In the genomic region with DNA sequence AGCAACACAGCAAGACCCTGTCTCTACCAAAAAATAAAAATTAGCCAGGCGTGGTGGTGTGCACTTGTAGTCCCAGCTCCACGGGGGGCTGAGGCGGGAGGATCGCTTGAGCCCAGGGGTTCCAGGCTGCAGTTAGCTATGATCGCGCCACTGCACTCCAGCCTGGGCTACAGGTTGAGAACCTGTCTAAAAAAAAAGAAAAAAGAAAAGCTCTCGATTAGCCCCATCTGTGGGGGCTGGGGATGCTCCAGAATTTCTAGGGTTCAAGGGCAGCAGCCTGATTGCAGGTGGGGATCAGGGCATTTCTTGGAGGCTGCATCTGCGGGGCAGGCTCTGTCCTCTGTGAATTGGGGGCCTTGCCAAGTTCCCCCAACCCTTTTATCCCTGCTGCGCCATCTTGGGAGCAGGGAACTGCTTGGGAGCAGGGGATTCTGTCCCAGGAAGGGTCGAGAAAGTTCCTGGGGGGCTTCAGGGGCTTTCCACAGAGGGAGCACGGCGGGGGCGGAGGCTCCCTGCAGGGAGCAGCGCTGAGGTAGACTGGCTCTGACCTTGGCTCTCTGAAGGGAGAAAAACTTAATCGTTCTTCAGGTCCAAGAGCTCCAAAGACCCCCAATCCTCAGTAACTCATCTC, we compare ENCODE assay signal across 8 cellular contexts. TPM values are rescaled to one million over a fixed set of nuclear protein-coding genes. Genes with fewer than 3 reads are reported as not detected.
DNase-seq lines count a peak whose midpoint lies in the region; ATAC-seq and TF ChIP-seq lines count a peak whose summit lies in the region.

No MANE protein-coding gene starts in this region.

- DNase-seq in activated CD8-positive, alpha-beta T cell treated with anti-CD3 and anti-CD28 coated beads, Interleukin-2, amount 10 ng/mL, durations not matched to agents 7 days and 5 days = no peak
- no peak for DNase-seq in NCI-H510A (lab: John Stamatoyannopoulos, UW)

- H3K9me3 ChIP-seq in DOHH2 (ENCODE audit: control insufficient read depth, insufficient read depth, low read length) = no peaks in the 10 kb centered on the region

- peaks cover 62% of the 10 kb centered on the region for H3K79me2 ChIP-seq in DOHH2 (ENCODE audit: control insufficient read depth, low read length)

- no peaks in the 10 kb centered on the region for H3K9me3 Mint-ChIP-seq in activated CD8-positive, alpha-beta T cell treated with anti-CD3 and anti-CD28 coated beads, Interleukin-2, amount 10 ng/mL, durations not matched to agents 7 days and 5 days (ENCODE audit: insufficient read depth)
- no peaks in the 10 kb centered on the region for H3K9me3 Mint-ChIP-seq in stimulated activated memory B cell treated with anti-CD40 and anti-IgM and Interleukin-4, amounts not matched to agents 10 μg/mL and 1 μg/mL and 100 μg/mL, for 72 hours

- no peaks in the 10 kb centered on the region for H3K27me3 ChIP-seq in DOHH2 (ENCODE audit: control insufficient read depth, low read length)

- H3K4me3 ChIP-seq in DOHH2 (ENCODE audit: low read length) = peak overlapping the region; percentile 84
- H3K4me3 ChIP-seq in iPS-11a (ENCODE audit: low read depth, low read length) = peak overlapping the region; percentile 73

- peaks cover 21% of the 10 kb centered on the region for H3K36me3 ChIP-seq in DOHH2 (ENCODE audit: control insufficient read depth, low read length)

- H3K4me1 ChIP-seq in DOHH2 (ENCODE audit: control insufficient read depth, low read length) = peaks cover 39% of the 10 kb centered on the region

- ATAC-seq in HG02642 (IDR thresholded peaks at IDR 0.05; ENCODE audit: poor library complexity, unreplicated experiment) (peak; percentile 6), GM18519 (IDR thresholded peaks at IDR 0.05; ENCODE audit: low FRiP score, unreplicated experiment) (no peak), HG02852 (IDR thresholded peaks at IDR 0.05; ENCODE audit: unreplicated experiment) (no peak)
- peak; percentile 14 for ATAC-seq in activated CD8-positive, alpha-beta T cell treated with anti-CD3 and anti-CD28 coated beads, Interleukin-2, amount 10 ng/mL, durations not matched to agents 7 days and 5 days
- peak; percentile 31 for ATAC-seq in stimulated activated memory B cell treated with anti-CD40 and anti-IgM and Interleukin-4, amounts not matched to agents 10 μg/mL and 1 μg/mL and 100 μg/mL, for 72 hours

- no peaks in the 10 kb centered on the region for H3K9me2 ChIP-seq in DOHH2 (replicated peaks; ENCODE audit: control insufficient read depth, low read length)

- no peak for TF ChIP-seq CTCF in DOHH2 (IDR thresholded peaks at IDR 0.05; ENCODE audit: low read depth, low read length, poor library complexity, severe bottlenecking)

- H4K20me1 ChIP-seq in DOHH2 (ENCODE audit: control insufficient read depth, insufficient read depth, low read depth, low read length) = peaks cover 22% of the 10 kb centered on the region; the same call in 1 of the 2 replicates

- peak overlapping the region; percentile 91 for H3K27ac Mint-ChIP-seq in activated CD8-positive, alpha-beta T cell treated with anti-CD3 and anti-CD28 coated beads, Interleukin-2, amount 10 ng/mL, durations not matched to agents 7 days and 5 days
- H3K27ac Mint-ChIP-seq in stimulated activated memory B cell treated with anti-CD40 and anti-IgM and Interleukin-4, amounts not matched to agents 10 μg/mL and 1 μg/mL and 100 μg/mL, for 72 hours = peak overlapping the region; percentile 92

- peaks cover 10% of the 10 kb centered on the region for H3K36me3 Mint-ChIP-seq in activated CD8-positive, alpha-beta T cell treated with anti-CD3 and anti-CD28 coated beads, Interleukin-2, amount 10 ng/mL, durations not matched to agents 7 days and 5 days (ENCODE audit: low read depth)
- H3K36me3 Mint-ChIP-seq in stimulated activated memory B cell treated with anti-CD40 and anti-IgM and Interleukin-4, amounts not matched to agents 10 μg/mL and 1 μg/mL and 100 μg/mL, for 72 hours = no peaks in the 10 kb centered on the region

- H3K4me3 Mint-ChIP-seq in activated CD8-positive, alpha-beta T cell treated with anti-CD3 and anti-CD28 coated beads, Interleukin-2, amount 10 ng/mL, durations not matched to agents 7 days and 5 days = peak overlapping the region; percentile 84
- H3K4me3 Mint-ChIP-seq in stimulated activated memory B cell treated with anti-CD40 and anti-IgM and Interleukin-4, amounts not matched to agents 10 μg/mL and 1 μg/mL and 100 μg/mL, for 72 hours = peak overlapping the region; percentile 98

- CTCF ChIA-PET in activated CD8-positive, alpha-beta T cell treated with anti-CD3 and anti-CD28 coated beads, Interleukin-2, amount 10 ng/mL, durations not matched to agents 7 days and 5 days (lab: Charles Lee) = interaction anchor here (1.3 to 6.0 kb wide), 2 partner anchors 11 to 14 kb away, joined by 3 to 36 read pairs; no protein-coding TSS in a partner anchor

- H3K27me3 Mint-ChIP-seq in activated CD8-positive, alpha-beta T cell treated with anti-CD3 and anti-CD28 coated beads, Interleukin-2, amount 10 ng/mL, durations not matched to agents 7 days and 5 days (ENCODE audit: low read depth) = peaks cover 3% of the 10 kb centered on the region
- no peaks in the 10 kb centered on the region for H3K27me3 Mint-ChIP-seq in stimulated activated memory B cell treated with anti-CD40 and anti-IgM and Interleukin-4, amounts not matched to agents 10 μg/mL and 1 μg/mL and 100 μg/mL, for 72 hours

- H3K4me1 Mint-ChIP-seq in activated CD8-positive, alpha-beta T cell treated with anti-CD3 and anti-CD28 coated beads, Interleukin-2, amount 10 ng/mL, durations not matched to agents 7 days and 5 days (ENCODE audit: low read depth) = peaks cover 35% of the 10 kb centered on the region
- H3K4me1 Mint-ChIP-seq in stimulated activated memory B cell treated with anti-CD40 and anti-IgM and Interleukin-4, amounts not matched to agents 10 μg/mL and 1 μg/mL and 100 μg/mL, for 72 hours = peaks cover 49% of the 10 kb centered on the region

- H3K4me2 ChIP-seq in DOHH2 (ENCODE audit: low read length) = peak overlapping the region; percentile 74

- no peaks in the 10 kb centered on the region; the same call in 1 of the 2 replicates for H3F3A ChIP-seq in DOHH2 (ENCODE audit: control insufficient read depth, insufficient read depth)

- POLR2A ChIA-PET in activated CD8-positive, alpha-beta T cell treated with anti-CD3 and anti-CD28 coated beads, Interleukin-2, amount 10 ng/mL, durations not matched to agents 7 days and 5 days (lab: Charles Lee) = interaction anchor here (0.7 to 2.2 kb wide), 8 partner anchors 10 to 100 kb away, joined by 3 to 9 read pairs (median 3); partner anchors contain the start of genes BUD31 and PDAP1

- H3K27ac ChIP-seq in DOHH2 (ENCODE audit: low read depth, low read length) = peak overlapping the region; percentile 38

RNA-seq across cellular contexts. Expression of gene ARPC1A, which starts 0.6 kb away (rescaled TPM):
- 10 to 100 TPM; 51.4 to 56.1 TPM for total RNA-seq in activated CD8-positive, alpha-beta T cell treated with anti-CD3 and anti-CD28 coated beads, Interleukin-2, amount 10 ng/mL, durations not matched to agents 7 days and 5 days

RNA-seq across cellular contexts. Expression of gene ARPC1B, which starts 49.4 kb away (rescaled TPM):
- total RNA-seq in activated CD8-positive, alpha-beta T cell treated with anti-CD3 and anti-CD28 coated beads, Interleukin-2, amount 10 ng/mL, durations not matched to agents 7 days and 5 days = 100 to 1,000 TPM; 408 to 412 TPM

RNA-seq across cellular contexts. Expression of gene MYH16, which starts 52.4 kb away (rescaled TPM):
- total RNA-seq in activated CD8-positive, alpha-beta T cell treated with anti-CD3 and anti-CD28 coated beads, Interleukin-2, amount 10 ng/mL, durations not matched to agents 7 days and 5 days = not detected

Comparison
In these comparisons a context has a peak if more than half of its experiments do, and no peak if none do; other contexts are left out.
1. ATAC-seq: peak in HG02642 (single experiment), activated CD8-positive, alpha-beta T cell treated with anti-CD3 and anti-CD28 coated beads, Interleukin-2, amount 10 ng/mL, durations not matched to agents 7 days and 5 days (single experiment) and stimulated activated memory B cell treated with anti-CD40 and anti-IgM and Interleukin-4, amounts not matched to agents 10 μg/mL and 1 μg/mL and 100 μg/mL, for 72 hours (single experiment); none in GM18519 (single experiment) and HG02852 (single experiment).